Comparison of ENCODE assay signal across 16 cellular contexts in the genomic region with DNA sequence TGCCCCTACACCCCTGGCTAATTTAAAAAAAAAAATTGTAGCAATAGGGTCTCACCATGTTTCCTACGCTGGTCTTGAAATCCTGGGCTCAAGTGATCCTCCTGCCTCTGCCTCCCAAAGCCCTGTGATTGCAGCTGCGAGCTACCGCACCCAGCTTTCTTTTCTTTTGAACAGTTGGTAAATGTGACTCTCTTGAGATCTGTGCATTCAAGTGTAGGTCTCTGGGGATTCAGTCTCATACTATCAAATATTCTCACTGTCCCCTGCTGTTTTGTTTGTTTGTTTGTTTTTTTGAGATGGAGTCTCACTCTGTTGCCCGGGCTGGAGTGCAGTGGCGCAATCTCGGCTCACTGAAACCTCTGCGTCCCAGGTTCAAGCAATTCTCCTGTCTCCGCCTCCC.
DNase-seq lines count a peak whose midpoint lies in the region; ATAC-seq and TF ChIP-seq lines count a peak whose summit lies in the region.
"Had no signal": no experiment of that assay in that cellular context is flagged by ENCODE, and none has a peak within 500 bp of the region (broad histone marks: within the 10 kb centered on the region; RNA-seq: fewer than 3 reads in every experiment).

No MANE protein-coding gene starts in this region.

- peaks cover 6% of the 10 kb centered on the region for H3K36me3 Mint-ChIP-seq in activated naive CD4-positive, alpha-beta T cell treated with anti-CD3 and anti-CD28 coated beads, Interleukin-2, amount 50 U/mL, for 24 hours
- H3K36me3 Mint-ChIP-seq in central memory CD8-positive, alpha-beta T cell (ENCODE audit: insufficient read depth), result peaks cover 46% of the 10 kb centered on the region
- H3K36me3 Mint-ChIP-seq in stimulated activated memory B cell treated with anti-CD40 and anti-IgM and Interleukin-4, amounts not matched to agents 10 μg/mL and 1 μg/mL and 100 μg/mL, for 72 hours, result peaks cover 20% of the 10 kb centered on the region

- peak overlapping the region; percentile 72 for H3K27ac Mint-ChIP-seq in activated naive CD4-positive, alpha-beta T cell treated with anti-CD3 and anti-CD28 coated beads, Interleukin-2, amount 50 U/mL, for 24 hours
- H3K27ac Mint-ChIP-seq in central memory CD8-positive, alpha-beta T cell (ENCODE audit: low read depth), result peak overlapping the region; percentile 39
- peak overlapping the region; percentile 71 for H3K27ac Mint-ChIP-seq in stimulated activated memory B cell treated with anti-CD40 and anti-IgM and Interleukin-4, amounts not matched to agents 10 μg/mL and 1 μg/mL and 100 μg/mL, for 72 hours
- H3K27ac Mint-ChIP-seq: activated CD4-positive, alpha-beta memory T cell treated with anti-CD3 and anti-CD28 coated beads for 36 hours; progenitor cell of endocrine pancreas had no signal

- H3K4me1 ChIP-seq in HEK293 (ENCODE audit: control insufficient read depth, insufficient read depth, low read length), result no peaks in the 10 kb centered on the region

- H3K9me3 Mint-ChIP-seq in activated naive CD4-positive, alpha-beta T cell treated with anti-CD3 and anti-CD28 coated beads, Interleukin-2, amount 50 U/mL, for 24 hours, result no peaks in the 10 kb centered on the region
- H3K9me3 Mint-ChIP-seq in central memory CD8-positive, alpha-beta T cell, result no peaks in the 10 kb centered on the region
- H3K9me3 Mint-ChIP-seq in stimulated activated memory B cell treated with anti-CD40 and anti-IgM and Interleukin-4, amounts not matched to agents 10 μg/mL and 1 μg/mL and 100 μg/mL, for 72 hours, result no peaks in the 10 kb centered on the region
- H3K9me3 Mint-ChIP-seq: activated CD4-positive, alpha-beta memory T cell treated with anti-CD3 and anti-CD28 coated beads for 36 hours had no signal

- H3K9me3 ChIP-seq in HEK293 (ENCODE audit: control insufficient read depth, insufficient read depth, low read depth, low read length), result no peaks in the 10 kb centered on the region
- H3K9me3 ChIP-seq: heart left ventricle had no signal

- H3K27ac ChIP-seq in HEK293 (ENCODE audit: extremely low read depth, low read depth, low read length) (0 out of 2 replicates have a peak overlapping the region, but pooled peaks have one; percentile 9), caudate nucleus (ENCODE audit: low read depth, low read length) (no peak overlapping the region)
- H3K27ac ChIP-seq: heart left ventricle had no signal

- H3K27me3 Mint-ChIP-seq in activated naive CD4-positive, alpha-beta T cell treated with anti-CD3 and anti-CD28 coated beads, Interleukin-2, amount 50 U/mL, for 24 hours, result no peaks in the 10 kb centered on the region
- no peaks in the 10 kb centered on the region for H3K27me3 Mint-ChIP-seq in central memory CD8-positive, alpha-beta T cell
- H3K27me3 Mint-ChIP-seq in stimulated activated memory B cell treated with anti-CD40 and anti-IgM and Interleukin-4, amounts not matched to agents 10 μg/mL and 1 μg/mL and 100 μg/mL, for 72 hours, result no peaks in the 10 kb centered on the region
- H3K27me3 Mint-ChIP-seq: activated CD4-positive, alpha-beta memory T cell treated with anti-CD3 and anti-CD28 coated beads for 36 hours; progenitor cell of endocrine pancreas had no signal

- H3K4me3 Mint-ChIP-seq in activated naive CD4-positive, alpha-beta T cell treated with anti-CD3 and anti-CD28 coated beads, Interleukin-2, amount 50 U/mL, for 24 hours, result no peak overlapping the region
- no peak overlapping the region for H3K4me3 Mint-ChIP-seq in central memory CD8-positive, alpha-beta T cell
- H3K4me3 Mint-ChIP-seq in stimulated activated memory B cell treated with anti-CD40 and anti-IgM and Interleukin-4, amounts not matched to agents 10 μg/mL and 1 μg/mL and 100 μg/mL, for 72 hours, result peak overlapping the region; percentile 51
- H3K4me3 Mint-ChIP-seq: activated CD4-positive, alpha-beta memory T cell treated with anti-CD3 and anti-CD28 coated beads for 36 hours had no signal

- peaks cover 35% of the 10 kb centered on the region for H3K4me1 Mint-ChIP-seq in activated naive CD4-positive, alpha-beta T cell treated with anti-CD3 and anti-CD28 coated beads, Interleukin-2, amount 50 U/mL, for 24 hours
- H3K4me1 Mint-ChIP-seq in central memory CD8-positive, alpha-beta T cell, result peaks cover 26% of the 10 kb centered on the region
- peaks cover 43% of the 10 kb centered on the region for H3K4me1 Mint-ChIP-seq in stimulated activated memory B cell treated with anti-CD40 and anti-IgM and Interleukin-4, amounts not matched to agents 10 μg/mL and 1 μg/mL and 100 μg/mL, for 72 hours

- no peak for DNase-seq in activated naive CD4-positive, alpha-beta T cell treated with anti-CD3 and anti-CD28 coated beads, Interleukin-2, amount 50 U/mL, for 16 hours
- DNase-seq in central memory CD8-positive, alpha-beta T cell (ENCODE audit: low spot score in 2 of 2), result no peak
- DNase-seq in caudate nucleus (lab: John Stamatoyannopoulos, UW) (no peak), kidney glomerular epithelial cell (lab: John Stamatoyannopoulos, UW) (no peak)
- no peak for DNase-seq in activated CD4-positive, CD25-positive, alpha-beta regulatory T cell treated with anti-CD3 and anti-CD28 coated beads, Interleukin-2, amount 50 U/mL, for 72 hours
- DNase-seq: activated CD4-positive, alpha-beta memory T cell treated with anti-CD3 and anti-CD28 coated beads for 36 hours; amniotic stem cell; central memory CD4-positive, alpha-beta T cell; heart left ventricle; stimulated activated CD4-positive, alpha-beta T cell treated with anti-CD3 and anti-CD28 coated beads, Interleukin-2, amount 100 ng/mL, for 24 hours had no signal

- CTCF ChIA-PET in HEK293 (lab: Yijun Ruan, JAX), result interaction anchor here (0.7 to 2.3 kb wide), 2 partner anchors 28 to 183 kb away, joined by 4 to 6 read pairs; no protein-coding TSS in a partner anchor

- H3K4me3 ChIP-seq in HEK293 (ENCODE audit: low read depth, low read length), result no peak overlapping the region
- H3K4me3 ChIP-seq: heart left ventricle, lung had no signal

- H3K36me3 ChIP-seq in HEK293 (ENCODE audit: control insufficient read depth in 2 of 2, insufficient read depth in 1 of 2, low read length in 2 of 2), result peaks cover 33 to 47% of the 10 kb centered on the region in 2 experiments

- TF ChIP-seq CTCF in HEK293 (tag by site-specific recombination; IDR thresholded peaks at IDR 0.05), result no peak

- POLR2A ChIA-PET in HEK293 (lab: Yijun Ruan, JAX), result no interaction called here

- ATAC-seq in central memory CD8-positive, alpha-beta T cell (replicated peaks; ENCODE audit: extremely low read depth, poor library complexity, severe bottlenecking), result no peak
- peak; percentile 76 for ATAC-seq in stimulated activated memory B cell treated with anti-CD40 and anti-IgM and Interleukin-4, amounts not matched to agents 10 μg/mL and 1 μg/mL and 100 μg/mL, for 72 hours
- ATAC-seq: heart left ventricle, SK-N-SH treated with all-trans-retinoic acid at 6 μM for 48 hours had no signal

TF ChIP-seq in HEK293, 187 proteins besides CTCF, POLR2A, EP300 and RAD21 (continues in another document):
- no peak for TF ChIP-seq SP7 (tag by site-specific recombination; IDR thresholded peaks at IDR 0.05)
- TF ChIP-seq, protein P1, sequence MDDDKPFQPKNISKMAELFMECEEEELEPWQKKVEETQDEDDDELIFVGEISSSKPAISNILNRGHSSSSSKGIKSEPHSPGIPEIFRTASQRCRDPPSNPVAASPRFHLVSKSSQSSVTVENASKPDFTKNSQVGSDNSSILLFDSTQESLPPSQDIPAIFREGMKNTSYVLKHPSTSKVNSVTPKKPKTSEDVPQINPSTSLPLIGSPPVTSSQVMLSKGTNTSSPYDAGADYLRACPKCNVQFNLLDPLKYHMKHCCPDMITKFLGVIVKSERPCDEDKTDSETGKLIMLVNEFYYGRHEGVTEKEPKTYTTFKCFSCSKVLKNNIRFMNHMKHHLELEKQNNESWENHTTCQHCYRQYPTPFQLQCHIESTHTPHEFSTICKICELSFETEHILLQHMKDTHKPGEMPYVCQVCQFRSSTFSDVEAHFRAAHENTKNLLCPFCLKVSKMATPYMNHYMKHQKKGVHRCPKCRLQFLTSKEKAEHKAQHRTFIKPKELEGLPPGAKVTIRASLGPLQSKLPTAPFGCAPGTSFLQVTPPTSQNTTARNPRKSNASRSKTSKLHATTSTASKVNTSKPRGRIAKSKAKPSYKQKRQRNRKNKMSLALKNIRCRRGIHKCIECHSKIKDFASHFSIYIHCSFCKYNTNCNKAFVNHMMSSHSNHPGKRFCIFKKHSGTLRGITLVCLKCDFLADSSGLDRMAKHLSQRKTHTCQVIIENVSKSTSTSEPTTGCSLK (tag by site-specific recombination; IDR thresholded peaks at IDR 0.05), result no peak
- TF ChIP-seq ZNF792 (tag by site-specific recombination; IDR thresholded peaks at IDR 0.05), result no peak
- TF ChIP-seq ZNF701 (tag by site-specific recombination; IDR thresholded peaks at IDR 0.05), result no peak
- no peak for TF ChIP-seq EGR2 (tag by site-specific recombination; IDR thresholded peaks at IDR 0.05; ENCODE audit: low read depth)
- no peak for TF ChIP-seq ZEB2 (tag by site-specific recombination; IDR thresholded peaks at IDR 0.05)
- TF ChIP-seq KLF9 (tag by site-specific recombination; IDR thresholded peaks at IDR 0.05; ENCODE audit: low read depth), result no peak
- no peak for TF ChIP-seq ZNF311 (tag by site-specific recombination; IDR thresholded peaks at IDR 0.05; ENCODE audit: borderline replicate concordance)
- no peak for TF ChIP-seq ZNF391 (tag by site-specific recombination; IDR thresholded peaks at IDR 0.05; ENCODE audit: borderline replicate concordance, low read depth)
- no peak for TF ChIP-seq HOXD13 (CRISPR knock-in tag; IDR thresholded peaks at IDR 0.05; ENCODE audit: borderline replicate concordance)
- TF ChIP-seq ZNF335 (tag by site-specific recombination; conservative IDR thresholded peaks at IDR 0.05), result no peak
- no peak for TF ChIP-seq ZNF266 (tag by site-specific recombination; IDR thresholded peaks at IDR 0.05; ENCODE audit: low read depth)
